In the genomic region with DNA sequence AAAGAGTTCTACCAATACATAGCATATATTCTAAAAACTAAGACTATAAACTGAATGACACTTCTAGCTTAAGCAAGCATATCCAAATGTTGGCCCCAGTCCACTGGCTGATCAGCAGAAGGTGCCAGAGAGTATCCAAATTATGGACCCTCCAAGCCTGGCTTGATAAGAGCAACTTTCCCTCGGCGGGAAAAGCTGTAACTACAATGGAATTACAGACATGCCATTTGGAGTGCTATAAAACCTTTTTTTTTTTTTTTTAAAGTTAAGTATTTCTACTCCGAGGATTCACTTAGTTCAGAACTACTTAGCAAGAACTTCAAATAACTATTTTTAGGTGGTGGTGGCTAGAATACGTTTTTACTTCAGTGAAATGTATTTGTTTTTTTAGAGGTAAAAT, we compare ENCODE assay signal across 16 cellular contexts.
DNase-seq lines count a peak whose midpoint lies in the region; TF ChIP-seq lines count a peak whose summit lies in the region.
"Had no signal": no experiment of that assay in that cellular context is flagged by ENCODE, and none has a peak within 500 bp of the region (broad histone marks: within the 10 kb centered on the region; RNA-seq: fewer than 3 reads in every experiment).

No MANE protein-coding gene starts in this region.

- WGBS in tibial nerve, 2 donors, result 14 to 21% methylated on average over 4 of the region's 4 CpGs

- no peak for TF ChIP-seq EP300 in tibial nerve (IDR thresholded peaks at IDR 0.05)

- no peak for TF ChIP-seq CTCF in dorsolateral prefrontal cortex (IDR thresholded peaks at IDR 0.05 in 54 of 56, conservative IDR thresholded peaks at IDR 0.05 in 2 of 56; ENCODE audit: low read depth in 1 of 56, partially characterized antibody in 56 of 56)
- TF ChIP-seq CTCF in tibial nerve (IDR thresholded peaks at IDR 0.05), result no peak

- H3K4me3 ChIP-seq in dorsolateral prefrontal cortex (peak overlapping the region in 39 of 59 donors; percentile 1 to 48 (median 31)), tibial nerve (peak overlapping the region; percentile 25 to 56 (median 41))

- no peaks in the 10 kb centered on the region for H3K9me3 ChIP-seq in tibial nerve
- H3K9me3 ChIP-seq: adrenal gland had no signal

- peak overlapping the region in 37 of 59 donors; percentile 1 to 83 (median 54) for H3K27ac ChIP-seq in dorsolateral prefrontal cortex
- peak overlapping the region; percentile 55 to 88 (median 72) for H3K27ac ChIP-seq in tibial nerve
- H3K27ac ChIP-seq: 22Rv1 had no signal

- TF ChIP-seq POLR2A in tibial nerve (IDR thresholded peaks at IDR 0.05), result no peak

- intact Hi-C loops in dorsolateral prefrontal cortex (cut with DNase I), result no loop called here

- no peaks in the 10 kb centered on the region for H3K36me3 ChIP-seq in tibial nerve
- H3K36me3 ChIP-seq: adrenal gland had no signal

- peak; percentile 4 for DNase-seq in DMS 273 (lab: John Stamatoyannopoulos, UW; ENCODE audit: unreplicated experiment)
- no peak for DNase-seq in DMS 273 treated with DMSO at 0.1 percent for 48 hours (lab: John Stamatoyannopoulos, UW)
- DNase-seq in dorsolateral prefrontal cortex, result no peak
- DNase-seq in myocyte (ENCODE audit: low read depth), result peak; percentile 26
- peak in 1 of 2 donors; percentile 25 for DNase-seq in tibial nerve (ENCODE audit: low spot score in 2 of 2)
- no peak for DNase-seq in SW480 (ENCODE audit: low spot score)
- no peak for DNase-seq in anterior cingulate cortex (lab: John Stamatoyannopoulos, UW)
- no peak for DNase-seq in midbrain (lab: John Stamatoyannopoulos, UW)
- DNase-seq: activated CD4-positive, alpha-beta memory T cell treated with anti-CD3 and anti-CD28 coated beads, Interleukin-2, amount 10 ng/mL, durations not matched to agents 7 days and 5 days; activated T-cell treated with anti-CD3 and anti-CD28 coated beads, Interleukin-2, amount 50 U/mL, for 72 hours; adrenal gland; CD4-positive, alpha-beta memory T cell; NCI-H1436; NCI-H446; stimulated activated naive CD8-positive, alpha-beta T cell treated with anti-CD3 and anti-CD28 coated beads, Interleukin-15, amount 100 ng/mL, for 72 hours had no signal

- H3K4me1 ChIP-seq in tibial nerve, result peaks cover 0 to 65% (median 28%) of the 10 kb centered on the region in 4 donors

- H3K27me3 ChIP-seq in dorsolateral prefrontal cortex, result no peaks in the 10 kb centered on the region
- H3K27me3 ChIP-seq in tibial nerve, result no peaks in the 10 kb centered on the region
- H3K27me3 ChIP-seq: adrenal gland had no signal

Comparison
In these comparisons a context has a peak if more than half of its experiments do, and no peak if none do; other contexts are left out.
1. DNase-seq: peak in DMS 273 (single experiment) and myocyte (single experiment); none in DMS 273 treated with DMSO at 0.1 percent for 48 hours (single experiment), dorsolateral prefrontal cortex (0 of 10), SW480 (single experiment), anterior cingulate cortex (0 of 58) and midbrain (single experiment).